8 cellular contexts compared by ENCODE assay signal in genomic region chr12:32273063-32273521, GRCh38.
DNase-seq lines count a peak whose midpoint lies in the region; ATAC-seq and TF ChIP-seq lines count a peak whose summit lies in the region.

No MANE protein-coding gene starts in this region.

- H3K9me3 Mint-ChIP-seq in activated naive CD4-positive, alpha-beta T cell treated with anti-CD3 and anti-CD28 coated beads, Interleukin-2, amount 50 U/mL, for 24 hours, result no peaks in the 10 kb centered on the region
- H3K9me3 Mint-ChIP-seq in activated naive CD4-positive, alpha-beta T cell treated with anti-CD3 and anti-CD28 coated beads, Interleukin-2, amount 50 U/mL, for 72 hours, result peaks cover 0 to 5% of the 10 kb centered on the region in 2 donors

- ATAC-seq in HG03025 (IDR thresholded peaks at IDR 0.05; ENCODE audit: low FRiP score, unreplicated experiment), result peak; percentile 45
- peak; percentile 81 to 82 for ATAC-seq in activated naive CD4-positive, alpha-beta T cell treated with anti-CD3 and anti-CD28 coated beads, Interleukin-2, amount 50 U/mL, for 72 hours

- no peaks in the 10 kb centered on the region for H3K27me3 ChIP-seq in dorsolateral prefrontal cortex

- no peak for TF ChIP-seq CTCF in dorsolateral prefrontal cortex (IDR thresholded peaks at IDR 0.05 in 54 of 56, conservative IDR thresholded peaks at IDR 0.05 in 2 of 56; ENCODE audit: low read depth in 1 of 56, partially characterized antibody in 56 of 56)

- H3K4me3 ChIP-seq in dorsolateral prefrontal cortex, result no peak overlapping the region

- intact Hi-C loops in dorsolateral prefrontal cortex (cut with DNase I), result no loop called here

- DNase-seq in activated naive CD4-positive, alpha-beta T cell treated with Interleukin-2 at 50 U/mL for 16 hours, result no peak
- DNase-seq in activated naive CD4-positive, alpha-beta T cell treated with anti-CD3 and anti-CD28 coated beads, Interleukin-2, amount 50 U/mL, for 72 hours (ENCODE audit: low spot score in 2 of 2), result no peak
- DNase-seq in stromal cell of bone marrow (ENCODE audit: low read depth) (peak; percentile 18), SIG-M5 treated with dmso at 0.1 percent for 504 hours (lab: John Stamatoyannopoulos, UW; ENCODE audit: unreplicated experiment) (no peak), HK-2 (ENCODE audit: unreplicated experiment) (no peak), dorsolateral prefrontal cortex (no peak)

- no peaks in the 10 kb centered on the region for H3K27me3 Mint-ChIP-seq in activated naive CD4-positive, alpha-beta T cell treated with anti-CD3 and anti-CD28 coated beads, Interleukin-2, amount 50 U/mL, for 24 hours

- peak overlapping the region; percentile 96 for H3K27ac Mint-ChIP-seq in activated naive CD4-positive, alpha-beta T cell treated with anti-CD3 and anti-CD28 coated beads, Interleukin-2, amount 50 U/mL, for 24 hours
- H3K27ac Mint-ChIP-seq in activated naive CD4-positive, alpha-beta T cell treated with anti-CD3 and anti-CD28 coated beads, Interleukin-2, amount 50 U/mL, for 72 hours, result peak overlapping the region; percentile 83 to 86

- H3K4me3 Mint-ChIP-seq in activated naive CD4-positive, alpha-beta T cell treated with anti-CD3 and anti-CD28 coated beads, Interleukin-2, amount 50 U/mL, for 24 hours, result peak overlapping the region; percentile 58

- no peak overlapping the region for H3K27ac ChIP-seq in dorsolateral prefrontal cortex

- peaks cover 4% of the 10 kb centered on the region for H3K36me3 Mint-ChIP-seq in activated naive CD4-positive, alpha-beta T cell treated with anti-CD3 and anti-CD28 coated beads, Interleukin-2, amount 50 U/mL, for 24 hours
- H3K36me3 Mint-ChIP-seq in activated naive CD4-positive, alpha-beta T cell treated with anti-CD3 and anti-CD28 coated beads, Interleukin-2, amount 50 U/mL, for 72 hours, result no peaks in the 10 kb centered on the region

- peaks cover 29% of the 10 kb centered on the region for H3K4me1 Mint-ChIP-seq in activated naive CD4-positive, alpha-beta T cell treated with anti-CD3 and anti-CD28 coated beads, Interleukin-2, amount 50 U/mL, for 24 hours
